ENCODE assay signal across 8 cellular contexts in the genomic region with DNA sequence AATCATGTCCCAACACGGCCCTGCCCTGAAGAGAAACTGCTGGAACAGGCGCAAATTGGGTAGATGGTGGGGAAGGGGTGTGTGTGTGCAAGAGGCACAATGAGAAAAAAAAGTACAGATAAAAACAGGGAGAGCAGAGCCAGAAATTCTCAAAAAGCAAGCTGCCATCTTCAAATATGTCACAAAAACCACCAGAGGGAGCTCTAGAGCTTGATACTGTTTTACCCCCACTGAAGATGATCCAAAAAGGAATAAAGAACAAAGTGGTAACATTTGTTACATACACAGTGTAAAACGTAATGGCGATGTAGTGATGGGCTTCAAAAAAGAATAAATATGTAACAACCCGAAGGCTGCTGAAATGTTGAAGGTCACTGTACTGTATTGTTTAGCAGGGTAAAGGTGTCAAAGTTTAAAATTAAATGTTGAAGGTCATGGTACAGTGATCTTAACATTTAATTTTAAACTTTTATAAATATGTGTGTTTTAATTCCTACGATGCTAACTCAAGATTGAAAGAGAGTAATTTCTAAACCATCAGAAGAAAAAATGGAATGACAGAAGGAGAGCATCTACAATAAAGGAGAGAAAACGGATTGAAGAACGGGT. TPM values are rescaled to one million over a fixed set of nuclear protein-coding genes. Genes with fewer than 3 reads are reported as not detected.
DNase-seq lines count a peak whose midpoint lies in the region; ATAC-seq and TF ChIP-seq lines count a peak whose summit lies in the region.

No MANE protein-coding gene starts in this region.

- ATAC-seq in mucosa of descending colon (peak; percentile 70), GM21390 (IDR thresholded peaks at IDR 0.05; ENCODE audit: unreplicated experiment) (no peak)

- H3K4me1 ChIP-seq in mucosa of descending colon (ENCODE audit: low read depth), result peaks cover 18% of the 10 kb centered on the region

- no peaks in the 10 kb centered on the region for H3K36me3 ChIP-seq in mucosa of descending colon (ENCODE audit: low read depth)

- intact Hi-C loops in mucosa of descending colon (cut with DNase I, micrococcal nuclease), result no loop called here

- peak; percentile 54 for TF ChIP-seq CTCF in mucosa of descending colon (IDR thresholded peaks at IDR 0.05)

- no peak overlapping the region for H3K4me3 ChIP-seq in mucosa of descending colon

- no peaks in the 10 kb centered on the region for H3K9me3 ChIP-seq in mucosa of descending colon

- DNase-seq in DMS 273 (lab: John Stamatoyannopoulos, UW; ENCODE audit: unreplicated experiment) (peak; percentile 73), DMS 273 treated with DMSO at 0.1 percent for 48 hours (lab: John Stamatoyannopoulos, UW) (no peak), HCEC 1CT (peak; percentile 36), RPMI7951 (ENCODE audit: low read depth) (peak; percentile 47), dermis blood vessel endothelial cell (peak; percentile 74), mucosa of descending colon (peak in 1 of 3 donors; percentile 51), C1 segment of cervical spinal cord (lab: John Stamatoyannopoulos, UW) (no peak)

RNA-seq across cellular contexts. Expression of a gene that starts 6.0 kb away (rescaled TPM):
- total RNA-seq in RPMI7951 (2014; rRNA removed; shearing (Covaris generic)), result 39.8 and 43.0 TPM in 2 replicates
- total RNA-seq in dermis blood vessel endothelial cell (13.3 and 22.9 TPM in 2 replicates), mucosa of descending colon (10 to 100 TPM; 41.5 to 55.1 (median 52.1) TPM)

RNA-seq across cellular contexts. Expression of a gene that starts 11.7 kb away (rescaled TPM):
- total RNA-seq in RPMI7951 (2014; rRNA removed; shearing (Covaris generic)), result 111 and 145 TPM in 2 replicates
- total RNA-seq in dermis blood vessel endothelial cell, result 56.2 and 82.7 TPM in 2 replicates
- 100 to 1,000 TPM in 2 of 3 donors, 10 to 100 TPM in 1; 78.7 to 118 (median 115) TPM for total RNA-seq in mucosa of descending colon

RNA-seq across cellular contexts. Expression of a gene that starts 37.2 kb away (rescaled TPM):
- 37.7 and 41.5 TPM in 2 replicates for total RNA-seq in RPMI7951 (2014; rRNA removed; shearing (Covaris generic))
- total RNA-seq in dermis blood vessel endothelial cell (47.7 and 49.0 TPM in 2 replicates), mucosa of descending colon (10 to 100 TPM in 2 of 3 donors, 1 to 10 TPM in 1; 7.7 to 15.5 (median 12.6) TPM)

Comparison
In these comparisons a context has a peak if more than half of its experiments do, and no peak if none do; other contexts are left out.
1. DNase-seq: peak in DMS 273 (single experiment), HCEC 1CT (single experiment), RPMI7951 (single experiment) and dermis blood vessel endothelial cell (single experiment); none in DMS 273 treated with DMSO at 0.1 percent for 48 hours (single experiment) and C1 segment of cervical spinal cord (0 of 14).